Comparison of ENCODE assay signal across 8 cellular contexts in the genomic region with DNA sequence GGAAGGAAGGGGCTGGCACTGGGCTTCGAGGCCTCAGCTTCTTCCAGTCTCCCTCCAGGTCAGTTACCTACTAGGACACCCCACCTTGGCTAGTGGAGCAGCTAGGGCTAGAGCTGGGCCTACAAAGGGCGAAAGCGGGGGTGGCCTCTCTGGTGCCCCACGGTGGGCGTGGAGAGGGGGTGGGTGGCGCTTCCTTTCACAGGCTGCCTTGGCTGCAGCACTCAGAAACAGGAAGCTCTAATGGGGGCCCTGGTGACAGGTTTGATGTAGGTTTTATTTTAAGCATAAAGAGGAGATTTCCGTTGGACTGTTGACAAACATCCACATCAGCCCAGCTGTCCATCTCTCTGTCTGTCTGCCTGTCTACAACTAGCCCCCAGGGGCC. TPM values are rescaled to one million over a fixed set of nuclear protein-coding genes. Genes with fewer than 3 reads are reported as not detected.
A peak's percentile ranks its signal among the peaks of the same experiment; 100 is the strongest.
DNase-seq lines count a peak whose midpoint lies in the region; ATAC-seq and TF ChIP-seq lines count a peak whose summit lies in the region.

No MANE protein-coding gene starts in this region.

- H3K9me3 Mint-ChIP-seq in activated naive CD4-positive, alpha-beta T cell treated with anti-CD3 and anti-CD28 coated beads, Interleukin-2, amount 10 ng/mL, durations not matched to agents 7 days and 5 days, result peaks cover 8% of the 10 kb centered on the region

- H3K36me3 Mint-ChIP-seq in activated naive CD4-positive, alpha-beta T cell treated with anti-CD3 and anti-CD28 coated beads, Interleukin-2, amount 10 ng/mL, durations not matched to agents 7 days and 5 days, result peaks cover 54% of the 10 kb centered on the region

- H3K27me3 Mint-ChIP-seq in activated naive CD4-positive, alpha-beta T cell treated with anti-CD3 and anti-CD28 coated beads, Interleukin-2, amount 10 ng/mL, durations not matched to agents 7 days and 5 days, result no peaks in the 10 kb centered on the region

- H3K4me3 Mint-ChIP-seq in activated naive CD4-positive, alpha-beta T cell treated with anti-CD3 and anti-CD28 coated beads, Interleukin-2, amount 10 ng/mL, durations not matched to agents 7 days and 5 days, result peak overlapping the region; percentile 97

- H3K4me1 Mint-ChIP-seq in activated naive CD4-positive, alpha-beta T cell treated with anti-CD3 and anti-CD28 coated beads, Interleukin-2, amount 10 ng/mL, durations not matched to agents 7 days and 5 days, result peaks cover 79% of the 10 kb centered on the region

- CTCF ChIA-PET in activated naive CD4-positive, alpha-beta T cell treated with anti-CD3 and anti-CD28 coated beads, Interleukin-2, amount 10 ng/mL, durations not matched to agents 7 days and 5 days (lab: Charles Lee), result no interaction called here

- peak; percentile 79 for DNase-seq in GM20000 (ENCODE audit: low spot score)
- peak; percentile 32 for DNase-seq in T follicular helper cell (ENCODE audit: low read depth)
- DNase-seq in activated naive CD4-positive, alpha-beta T cell treated with anti-CD3 and anti-CD28 coated beads, Interleukin-2, amount 10 ng/mL, durations not matched to agents 7 days and 5 days, result peak; percentile 84
- DNase-seq in stimulated activated CD8-positive, alpha-beta memory T cell treated with anti-CD3 and anti-CD28 coated beads, Interleukin-4, amount 100 ng/mL, for 24 hours (ENCODE audit: low read depth), result peak; percentile 37
- no peak for DNase-seq in NCI-H146 (lab: John Stamatoyannopoulos, UW)
- no peak for DNase-seq in H7

- peaks cover 40% of the 10 kb centered on the region for H3K27me3 ChIP-seq in H7 (ENCODE audit: control insufficient read depth, insufficient read depth, low read length)

- TF ChIP-seq CTCF in GM20000 (IDR thresholded peaks at IDR 0.05; ENCODE audit: extremely low read depth, missing control alignments), result no peak

- H3K27ac Mint-ChIP-seq in activated naive CD4-positive, alpha-beta T cell treated with anti-CD3 and anti-CD28 coated beads, Interleukin-2, amount 10 ng/mL, durations not matched to agents 7 days and 5 days, result peak overlapping the region; percentile 96

- no peaks in the 10 kb centered on the region for H3K36me3 ChIP-seq in H7 (replicated peaks; ENCODE audit: control insufficient read depth, insufficient read depth, low read length)

- H3K4me3 ChIP-seq in H7 (ENCODE audit: insufficient read depth, low read depth, low read length), result no peak overlapping the region

- ATAC-seq in HG03025 (IDR thresholded peaks at IDR 0.05; ENCODE audit: low FRiP score, unreplicated experiment), result no peak
- ATAC-seq in GM19324 (IDR thresholded peaks at IDR 0.05; ENCODE audit: low FRiP score, unreplicated experiment), result no peak

RNA-seq across cellular contexts. Expression of gene FAM110A, which starts 13.4 kb away (rescaled TPM):
- total RNA-seq in H7 (2014; rRNA removed; shearing (Covaris generic)), result 5.5 and 9.9 TPM in 2 replicates

Comparison
In these comparisons a context has a peak if more than half of its experiments do, and no peak if none do; other contexts are left out.
1. DNase-seq: peak in GM20000 (single experiment), T follicular helper cell (single experiment), activated naive CD4-positive, alpha-beta T cell treated with anti-CD3 and anti-CD28 coated beads, Interleukin-2, amount 10 ng/mL, durations not matched to agents 7 days and 5 days (single experiment) and stimulated activated CD8-positive, alpha-beta memory T cell treated with anti-CD3 and anti-CD28 coated beads, Interleukin-4, amount 100 ng/mL, for 24 hours (single experiment); none in NCI-H146 (single experiment) and H7 (single experiment).